8 cellular contexts compared by ENCODE assay signal in genomic region chr2:28567076-28567471, GRCh38.
DNase-seq lines count a peak whose midpoint lies in the region; ATAC-seq and TF ChIP-seq lines count a peak whose summit lies in the region.

No MANE protein-coding gene starts in this region.

- peak; percentile 6 for ATAC-seq in GM21786 (IDR thresholded peaks at IDR 0.05; ENCODE audit: unreplicated experiment)
- peak; percentile 58 for ATAC-seq in Panc1
- ATAC-seq in mucosa of descending colon, result peak; percentile 39
- peak in 1 of 2 donors; percentile 44 for ATAC-seq in upper lobe of left lung (ENCODE audit: low FRiP score in 2 of 2)
- ATAC-seq in HG03039 (IDR thresholded peaks at IDR 0.05; ENCODE audit: unreplicated experiment), result no peak

- intact Hi-C loops in Panc1 (cut with micrococcal nuclease; ENCODE audit: unreplicated experiment) (no loop called here), mucosa of descending colon (cut with DNase I, micrococcal nuclease) (no loop called here)

- peak overlapping the region; percentile 53 to 69 for H3K9ac ChIP-seq in duodenal mucosa (ENCODE audit: low read depth in 1 of 2, low read length in 2 of 2)

- DNase-seq in AG20443 (ENCODE audit: low spot score) (peak; percentile 38), Panc1 (ENCODE audit: low read depth, low spot score) (no peak), mucosa of descending colon (peak in 1 of 3 donors; percentile 29), upper lobe of left lung (peak in 1 of 2 donors; percentile 57), activated gamma-delta T cell (lab: John Stamatoyannopoulos, UW) (no peak)

- in situ Hi-C loops in Panc1 (cut with HindIII; ENCODE audit: low pct_unique_long_range_greater_than_20kb, low sequenced_read_pairs), result no loop called here

- no peak for TF ChIP-seq POLR2A in upper lobe of left lung (IDR thresholded peaks at IDR 0.05)

- WGBS in upper lobe of left lung, 2 donors, result 2% methylated on average over 13 of the region's 13 CpGs

- no peaks in the 10 kb centered on the region for H3K4me1 ChIP-seq in Panc1 (ENCODE audit: control insufficient read depth, insufficient read depth, low read length)
- peaks cover 5 to 6% of the 10 kb centered on the region in 2 donors for H3K4me1 ChIP-seq in duodenal mucosa (ENCODE audit: control insufficient read depth in 1 of 2, insufficient read depth in 2 of 2, low read length in 2 of 2)
- peaks cover 3% of the 10 kb centered on the region for H3K4me1 ChIP-seq in mucosa of descending colon (ENCODE audit: low read depth)
- H3K4me1 ChIP-seq in upper lobe of left lung, result peaks cover 0 to 7% (median 4%) of the 10 kb centered on the region in 4 donors

- H3K27ac ChIP-seq in Panc1 (ENCODE audit: low read length) (peak overlapping the region; percentile 74), duodenal mucosa (ENCODE audit: low read depth, low read length) (no peak overlapping the region), upper lobe of left lung (peak overlapping the region in 2 of 4 donors; percentile 50 to 65)

- no peaks in the 10 kb centered on the region for H3K27me3 ChIP-seq in Panc1 (ENCODE audit: control insufficient read depth, insufficient read depth, low read length)
- H3K27me3 ChIP-seq in duodenal mucosa (ENCODE audit: control insufficient read depth in 1 of 2, insufficient read depth in 2 of 2, low read length in 2 of 2), result no peaks in the 10 kb centered on the region
- H3K27me3 ChIP-seq in upper lobe of left lung, result no peaks in the 10 kb centered on the region

- no peak for TF ChIP-seq EP300 in upper lobe of left lung (IDR thresholded peaks at IDR 0.05)

- H3K36me3 ChIP-seq in Panc1 (ENCODE audit: control insufficient read depth, insufficient read depth, low read length) (no peaks in the 10 kb centered on the region), duodenal mucosa (ENCODE audit: control insufficient read depth in 1 of 2, insufficient read depth in 2 of 2, low read length in 2 of 2) (no peaks in the 10 kb centered on the region), mucosa of descending colon (ENCODE audit: low read depth) (no peaks in the 10 kb centered on the region), upper lobe of left lung (no peaks in the 10 kb centered on the region)

- POLR2A ChIA-PET in Panc1 (lab: Charles Lee), result no interaction called here

- peak overlapping the region; percentile 52 to 77 for H3K4me3 ChIP-seq in Panc1 (ENCODE audit: low read depth in 2 of 2, low read length in 2 of 2)
- H3K4me3 ChIP-seq in duodenal mucosa (ENCODE audit: low read depth in 1 of 2, low read length in 2 of 2), result peak overlapping the region; percentile 78 to 79
- H3K4me3 ChIP-seq in mucosa of descending colon, result no peak overlapping the region
- H3K4me3 ChIP-seq in upper lobe of left lung, result peak overlapping the region; percentile 34 to 65 (median 54)

- CTCF ChIA-PET in Panc1 (lab: Charles Lee), result interaction anchor here (0.6 to 1.1 kb wide), 9 partner anchors 27 to 343 kb away, joined by 3 to 9 read pairs (median 6); no protein-coding TSS in a partner anchor

- BruUV-seq in Panc1 (replicated peaks; lab: Mats Ljungman, UMichigan), result no TSS peak

- H3K9me3 ChIP-seq in Panc1 (ENCODE audit: control insufficient read depth, insufficient read depth, low read depth, low read length), result peaks cover 12% of the 10 kb centered on the region; the same call in 1 of the 2 replicates
- H3K9me3 ChIP-seq in duodenal mucosa (ENCODE audit: control insufficient read depth in 1 of 2, low read length in 2 of 2), result no peaks in the 10 kb centered on the region
- no peaks in the 10 kb centered on the region for H3K9me3 ChIP-seq in mucosa of descending colon
- no peaks in the 10 kb centered on the region for H3K9me3 ChIP-seq in upper lobe of left lung

- no peak; the same call in 1 of the 2 replicates for TF ChIP-seq CTCF in Panc1 (IDR thresholded peaks at IDR 0.05)
- TF ChIP-seq CTCF in mucosa of descending colon (IDR thresholded peaks at IDR 0.05), result no peak
- no peak for TF ChIP-seq CTCF in upper lobe of left lung (IDR thresholded peaks at IDR 0.05)
